Comparison of ENCODE assay signal across 8 cellular contexts in genomic region chr12:6701078-6701768, GRCh38. TPM values are rescaled to one million over a fixed set of nuclear protein-coding genes. Genes with fewer than 3 reads are reported as not detected.
DNase-seq lines count a peak whose midpoint lies in the region; ATAC-seq and TF ChIP-seq lines count a peak whose summit lies in the region.
"Had no signal": no experiment of that assay in that cellular context is flagged by ENCODE, and none has a peak within 500 bp of the region (broad histone marks: within the 10 kb centered on the region; RNA-seq: fewer than 3 reads in every experiment).

No MANE protein-coding gene starts in this region.

- H3K79me2 ChIP-seq in GM23338 (replicated peaks; ENCODE audit: insufficient read depth) (0 out of 2 replicates have a peak, but pooled peaks cover 3% of the 10 kb centered on the region), fibroblast of lung (ENCODE audit: control insufficient read depth, insufficient read depth, low read length) (no peaks in the 10 kb centered on the region)

- H3K9ac ChIP-seq in fibroblast of lung (ENCODE audit: insufficient read depth, low read length), result no peak overlapping the region

- no peak for ATAC-seq in GM23338
- no peak for ATAC-seq in T-cell (replicated peaks in 1 of 4)
- ATAC-seq in sciatic nerve, result peak; percentile 21

- CTCF ChIA-PET in T-cell (lab: Charles Lee), result no interaction called here

- no peak for TF ChIP-seq CTCF in GM23338 (conservative IDR thresholded peaks at IDR 0.05; ENCODE audit: low read depth in 2 of 2)
- no peak for TF ChIP-seq CTCF in fibroblast of lung (conservative IDR thresholded peaks at IDR 0.05 in 1 of 2, IDR thresholded peaks at IDR 0.05 in 1 of 2; ENCODE audit: low read depth in 1 of 2, low read length in 2 of 2)

- H2AFZ ChIP-seq in GM23338 (peak overlapping the region; percentile 97), fibroblast of lung (ENCODE audit: low read length) (peak overlapping the region; percentile 85)

- peaks cover 6% of the 10 kb centered on the region; the same call in 2 of the 3 replicates for H3K36me3 Mint-ChIP-seq in GM23338 (ENCODE audit: low read depth)
- no peaks in the 10 kb centered on the region for H3K36me3 Mint-ChIP-seq in T-cell

- H3K4me1 Mint-ChIP-seq in GM23338 (peaks cover 27% of the 10 kb centered on the region), T-cell (peaks cover 18 to 40% (median 20%) of the 10 kb centered on the region in 3 donors)

- H4K20me1 ChIP-seq in GM23338 (replicated peaks; ENCODE audit: insufficient read depth) (no peaks in the 10 kb centered on the region), fibroblast of lung (ENCODE audit: control insufficient read depth, extremely low read depth, insufficient read depth, low read length) (no peaks in the 10 kb centered on the region)

- POLR2A ChIA-PET in T-cell (lab: Charles Lee), result no interaction called here

- H3K9me3 Mint-ChIP-seq in GM23338, result peaks cover 4% of the 10 kb centered on the region
- H3K9me3 Mint-ChIP-seq in T-cell, result no peaks in the 10 kb centered on the region

- H3K4me1 ChIP-seq in GM23338 (ENCODE audit: insufficient read depth), result peaks cover 15% of the 10 kb centered on the region
- H3K4me1 ChIP-seq in fibroblast of lung (ENCODE audit: control insufficient read depth, extremely low read depth, insufficient read depth, low read length), result peaks cover 6% of the 10 kb centered on the region

- H3K4me3 ChIP-seq in GM23338, result peak overlapping the region; percentile 90
- peak overlapping the region in 3 of 4 experiments; percentile 46 to 60 (median 54) for H3K4me3 ChIP-seq in fibroblast of lung (replicated peaks in 1 of 4; ENCODE audit: control extremely low read depth in 1 of 4, insufficient read depth in 1 of 4, low read depth in 3 of 4, low read length in 4 of 4)

- intact Hi-C loops in sciatic nerve (cut with DNase I), result no loop called here

- H3K27me3 ChIP-seq in GM23338 (ENCODE audit: insufficient read depth) (peaks cover 28% of the 10 kb centered on the region), fibroblast of lung (ENCODE audit: control insufficient read depth, insufficient read depth, low read length) (peaks cover 40% of the 10 kb centered on the region)

- H3K36me3 ChIP-seq in GM23338 (ENCODE audit: insufficient read depth), result no peaks in the 10 kb centered on the region
- H3K36me3 ChIP-seq in fibroblast of lung (ENCODE audit: control insufficient read depth, insufficient read depth, low read length), result no peaks in the 10 kb centered on the region

- H3K27me3 Mint-ChIP-seq in GM23338 (ENCODE audit: insufficient read depth, low read depth, poor library complexity), result peaks cover 36% of the 10 kb centered on the region
- peaks cover 44 to 63% of the 10 kb centered on the region in 2 donors for H3K27me3 Mint-ChIP-seq in T-cell

- no peak overlapping the region for H3K27ac ChIP-seq in GM23338 (ENCODE audit: low read depth)
- H3K27ac ChIP-seq in fibroblast of lung (ENCODE audit: insufficient read depth, low read length), result no peak overlapping the region
- H3K27ac ChIP-seq: HL-60 had no signal

- H3K4me2 ChIP-seq in GM23338, result peak overlapping the region; percentile 95
- peak overlapping the region; percentile 87 for H3K4me2 ChIP-seq in fibroblast of lung (ENCODE audit: extremely low read depth, insufficient read depth, low read length)

- peaks cover 14% of the 10 kb centered on the region; the same call in 1 of the 2 replicates for H3F3A ChIP-seq in GM23338 (replicated peaks; ENCODE audit: low read depth)

- no peaks in the 10 kb centered on the region for H3K9me3 ChIP-seq in fibroblast of lung (ENCODE audit: control insufficient read depth, insufficient read depth, low read depth, low read length)

- H3K9me2 ChIP-seq in GM23338 (ENCODE audit: insufficient read depth), result no peaks in the 10 kb centered on the region

- no peak overlapping the region for H3K27ac Mint-ChIP-seq in GM23338
- H3K27ac Mint-ChIP-seq in T-cell, result peak overlapping the region in 1 of 2 donors; percentile 10

- peak; percentile 42 for DNase-seq in GM23338 (ENCODE audit: low spot score)
- DNase-seq in T-cell, result no peak
- DNase-seq in fibroblast of lung (ENCODE audit: low read depth in 2 of 2), result no peak
- no peak for DNase-seq in sciatic nerve (ENCODE audit: low spot score)
- no peak for DNase-seq in GDM1 (lab: John Stamatoyannopoulos, UW)
- DNase-seq in medulla oblongata (ENCODE audit: extremely low spot score), result no peak
- no peak for DNase-seq in T-helper 9 cell

- H3K4me3 Mint-ChIP-seq in GM23338 (peak overlapping the region; percentile 85), T-cell (peak overlapping the region; percentile 70 to 80 (median 76))

TF ChIP-seq in GM23338, 12 proteins besides CTCF, POLR2A, EP300 and RAD21 (continues in another document):
- TF ChIP-seq, protein P1, sequence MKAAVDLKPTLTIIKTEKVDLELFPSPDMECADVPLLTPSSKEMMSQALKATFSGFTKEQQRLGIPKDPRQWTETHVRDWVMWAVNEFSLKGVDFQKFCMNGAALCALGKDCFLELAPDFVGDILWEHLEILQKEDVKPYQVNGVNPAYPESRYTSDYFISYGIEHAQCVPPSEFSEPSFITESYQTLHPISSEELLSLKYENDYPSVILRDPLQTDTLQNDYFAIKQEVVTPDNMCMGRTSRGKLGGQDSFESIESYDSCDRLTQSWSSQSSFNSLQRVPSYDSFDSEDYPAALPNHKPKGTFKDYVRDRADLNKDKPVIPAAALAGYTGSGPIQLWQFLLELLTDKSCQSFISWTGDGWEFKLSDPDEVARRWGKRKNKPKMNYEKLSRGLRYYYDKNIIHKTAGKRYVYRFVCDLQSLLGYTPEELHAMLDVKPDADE (IDR thresholded peaks at IDR 0.05), result no peak
- TF ChIP-seq ZNF114 (CRISPR knock-in tag; IDR thresholded peaks at IDR 0.05), result no peak
- no peak for TF ChIP-seq ZNF331 (CRISPR knock-in tag; IDR thresholded peaks at IDR 0.05; ENCODE audit: low read depth)
- no peak for TF ChIP-seq POLR2AphosphoS5 (IDR thresholded peaks at IDR 0.05; ENCODE audit: low read depth)
- TF ChIP-seq CREB1 (CRISPR knock-in tag; IDR thresholded peaks at IDR 0.05; ENCODE audit: low read depth), result no peak
- no peak for TF ChIP-seq NANOG (IDR thresholded peaks at IDR 0.05; ENCODE audit: borderline replicate concordance)
- TF ChIP-seq STAT1 (IDR thresholded peaks at IDR 0.05; ENCODE audit: unreplicated experiment), result no peak
- no peak for TF ChIP-seq JUNB (IDR thresholded peaks at IDR 0.05; ENCODE audit: unreplicated experiment)

RNA-seq across cellular contexts. Expression of gene PIANP, which starts 0.6 kb away (rescaled TPM):
- total RNA-seq in GM23338 (2014; rRNA removed; shearing (Covaris generic)), result 2.0 and 2.2 TPM in 2 replicates
- polyA plus RNA-seq in GM23338 (2016; fragmentation: Nextera tagmentation; extraction: Ambion mirVana) (6.4 and 7.7 TPM in 2 replicates), fibroblast of lung (0.49 and 0.87 TPM in 2 replicates)
- total RNA-seq in T-cell (1 to 10 TPM in 3 of 5 donors, under 1 TPM in 1, not detected in 1; 0.88 to 2.5 (median 2.4) TPM), fibroblast of lung (under 0.01 and 0.17 TPM in 2 replicates), sciatic nerve (2.5 TPM)
- 3.0 and 5.0 TPM in 2 replicates for polyA plus RNA-seq in fibroblast of lung (2012)
- 8.5 and 13.6 TPM in 2 replicates for polyA minus RNA-seq in fibroblast of lung (ENCODE audit: low replicate concordance)

RNA-seq across cellular contexts. Expression of gene ZNF384, which starts 12.0 kb away (rescaled TPM):
- total RNA-seq in GM23338 (2014; rRNA removed; shearing (Covaris generic)), result 30.2 and 35.9 TPM in 2 replicates
- polyA plus RNA-seq in GM23338 (2016; fragmentation: Nextera tagmentation; extraction: Ambion mirVana) (14.7 and 20.5 TPM in 2 replicates), fibroblast of lung (34.8 and 49.6 TPM in 2 replicates)
- total RNA-seq in T-cell (10 to 100 TPM; 68.6 to 82.9 (median 79.4) TPM), fibroblast of lung (9.8 and 12.2 TPM in 2 replicates), sciatic nerve (52.7 TPM)
- 29.0 and 33.3 TPM in 2 replicates for polyA plus RNA-seq in fibroblast of lung (2012)
- 56.6 and 87.0 TPM in 2 replicates for polyA minus RNA-seq in fibroblast of lung (ENCODE audit: low replicate concordance)

RNA-seq across cellular contexts. Expression of gene COPS7A, which starts 22.6 kb away (rescaled TPM):
- total RNA-seq in GM23338 (2014; rRNA removed; shearing (Covaris generic)), result 51.9 and 53.9 TPM in 2 replicates
- polyA plus RNA-seq in GM23338 (2016; fragmentation: Nextera tagmentation; extraction: Ambion mirVana), result 36.9 and 37.7 TPM in 2 replicates
- 10 to 100 TPM; 18.5 to 33.1 (median 31.8) TPM for total RNA-seq in T-cell
- total RNA-seq in fibroblast of lung, result 67.0 and 79.1 TPM in 2 replicates
- polyA plus RNA-seq in fibroblast of lung, result 114 and 138 TPM in 2 replicates
- 82.4 and 105 TPM in 2 replicates for polyA plus RNA-seq in fibroblast of lung (2012)
- polyA minus RNA-seq in fibroblast of lung (ENCODE audit: low replicate concordance), result 127 and 133 TPM in 2 replicates
- 47.4 TPM for total RNA-seq in sciatic nerve

RNA-seq across cellular contexts. Expression of gene ING4, which starts 38.3 kb away (rescaled TPM):
- total RNA-seq in GM23338 (2014; rRNA removed; shearing (Covaris generic)), result 22.0 and 27.7 TPM in 2 replicates
- polyA plus RNA-seq in GM23338 (2016; fragmentation: Nextera tagmentation; extraction: Ambion mirVana) (25.5 and 29.6 TPM in 2 replicates), fibroblast of lung (31.1 and 47.1 TPM in 2 replicates)
- total RNA-seq in T-cell (10 to 100 TPM; 34.0 to 71.3 (median 64.5) TPM), fibroblast of lung (30.3 and 36.0 TPM in 2 replicates), sciatic nerve (42.1 TPM)
- 17.5 and 29.5 TPM in 2 replicates for polyA plus RNA-seq in fibroblast of lung (2012)
- polyA minus RNA-seq in fibroblast of lung (ENCODE audit: low replicate concordance), result 9.0 and 20.0 TPM in 2 replicates

RNA-seq across cellular contexts. Expression of gene MLF2, which starts 51.7 kb away (rescaled TPM):
- 289 and 292 TPM in 2 replicates for total RNA-seq in GM23338 (2014; rRNA removed; shearing (Covaris generic))
- polyA plus RNA-seq in GM23338 (2016; fragmentation: Nextera tagmentation; extraction: Ambion mirVana) (280 and 283 TPM in 2 replicates), fibroblast of lung (287 and 289 TPM in 2 replicates)
- total RNA-seq in T-cell (100 to 1,000 TPM in 1 of 5 donors, 10 to 100 TPM in 4; 83.3 to 125 (median 88.4) TPM), fibroblast of lung (88.6 and 106 TPM in 2 replicates), sciatic nerve (98.6 TPM)
- 211 and 244 TPM in 2 replicates for polyA plus RNA-seq in fibroblast of lung (2012)
- polyA minus RNA-seq in fibroblast of lung (ENCODE audit: low replicate concordance), result 376 and 386 TPM in 2 replicates
